In genomic region chr22:50035131-50035881, GRCh38 we compare ENCODE assay signal across 23 cellular contexts. TPM values are rescaled to one million over a fixed set of nuclear protein-coding genes. Genes with fewer than 3 reads are reported as not detected.
"Had no signal": no experiment of that assay in that cellular context is flagged by ENCODE, and none has a peak within 500 bp of the region (broad histone marks: within the 10 kb centered on the region; RNA-seq: fewer than 3 reads in every experiment).

No MANE protein-coding gene starts in this region.

- H3K4me3 ChIP-seq: ascending aorta, coronary artery, mucosa of descending colon, pancreas, thoracic aorta, upper lobe of left lung had no signal

- H3K27me3 ChIP-seq: ascending aorta, foreskin keratinocyte, pancreas, upper lobe of left lung had no signal

- H3K4me1 ChIP-seq: ascending aorta, foreskin keratinocyte, pancreas had no signal

- H3K9me3 ChIP-seq: mucosa of descending colon, pancreas, thoracic aorta had no signal

- ATAC-seq: foreskin keratinocyte; mucosa of descending colon; naive thymus-derived CD4-positive, alpha-beta T cell; pancreas; sciatic nerve; stimulated activated memory B cell treated with anti-CD40 and anti-IgM and Interleukin-4, amounts not matched to agents 10 μg/mL and 1 μg/mL and 100 μg/mL, for 72 hours had no signal

- H3K27ac ChIP-seq: ascending aorta, coronary artery, foreskin keratinocyte, pancreas, thoracic aorta, upper lobe of left lung had no signal

- FAIRE-seq: islet of Langerhans, pancreas, TTC549 had no signal

- H3K36me3 ChIP-seq: ascending aorta, pancreas, thoracic aorta, upper lobe of left lung had no signal

- DNase-seq: activated B cell treated with CpG ODN at 0.5 μM for 24 hours; activated CD4-positive, alpha-beta T cell treated with anti-CD3 and anti-CD28 coated beads for 4 hours; activated naive CD4-positive, alpha-beta T cell treated with Interleukin-2 at 50 U/mL for 16 hours; activated naive CD8-positive, alpha-beta T cell treated with anti-CD3 and anti-CD28 coated beads, Interleukin-2, amount 50 U/mL, for 24 hours; activated T-cell treated with anti-CD3 and anti-CD28 coated beads for 4 hours; foreskin keratinocyte; hippocampal formation; mucosa of descending colon; naive thymus-derived CD4-positive, alpha-beta T cell; stimulated activated CD4-positive, alpha-beta T cell treated with anti-CD3 and anti-CD28 coated beads, Interleukin-4, amount 100 ng/mL, for 4 hours had no signal

RNA-seq across cellular contexts. Expression of gene IL17REL, which starts 22.7 kb away (rescaled TPM):
- total RNA-seq: ascending aorta; epithelial cell of proximal tubule; foreskin keratinocyte; naive thymus-derived CD4-positive, alpha-beta T cell; pancreas; sciatic nerve; T-helper 2 cell treated with Interferon-gamma antibody and Interleukin-4, amounts not matched to agents 100 ng/mL and 5 ng/mL, for 36 hours; thoracic aorta had no signal
- polyA plus RNA-seq: fibroblast of lung; foreskin keratinocyte; naive thymus-derived CD4-positive, alpha-beta T cell; pancreas had no signal

RNA-seq across cellular contexts. Expression of gene TTLL8, which starts 22.8 kb away (rescaled TPM):
- total RNA-seq: activated B cell treated with CpG ODN at 0.5 μM for 24 hours; activated CD4-positive, alpha-beta memory T cell treated with anti-CD3 and anti-CD28 coated beads for 36 hours; ascending aorta; epithelial cell of proximal tubule; fibroblast of lung; foreskin keratinocyte; mucosa of descending colon; naive thymus-derived CD4-positive, alpha-beta T cell; pancreas; sciatic nerve; T-helper 2 cell treated with Interferon-gamma antibody and Interleukin-4, amounts not matched to agents 100 ng/mL and 5 ng/mL, for 36 hours; thoracic aorta; upper lobe of left lung had no signal
- polyA plus RNA-seq: fibroblast of lung; foreskin keratinocyte; naive thymus-derived CD4-positive, alpha-beta T cell; pancreas had no signal

RNA-seq across cellular contexts. Expression of gene MLC1, which starts 49.9 kb away (rescaled TPM):
- total RNA-seq: activated B cell treated with CpG ODN at 0.5 μM for 24 hours; activated CD4-positive, alpha-beta memory T cell treated with anti-CD3 and anti-CD28 coated beads for 36 hours; epithelial cell of proximal tubule; foreskin keratinocyte had no signal
- polyA plus RNA-seq: fibroblast of lung, foreskin keratinocyte had no signal

RNA-seq across cellular contexts. Expression of gene MOV10L1, which starts 54.5 kb away (rescaled TPM):
- total RNA-seq: activated B cell treated with CpG ODN at 0.5 μM for 24 hours; activated CD4-positive, alpha-beta memory T cell treated with anti-CD3 and anti-CD28 coated beads for 36 hours; ascending aorta; naive thymus-derived CD4-positive, alpha-beta T cell; T-helper 2 cell treated with Interferon-gamma antibody and Interleukin-4, amounts not matched to agents 100 ng/mL and 5 ng/mL, for 36 hours had no signal
- polyA plus RNA-seq: naive thymus-derived CD4-positive, alpha-beta T cell had no signal
